In genomic region chr10:68636335-68636734, GRCh38 we compare ENCODE assay signal across 31 cellular contexts.
"Had no signal": no experiment of that assay in that cellular context is flagged by ENCODE, and none has a peak within 500 bp of the region (broad histone marks: within the 10 kb centered on the region; RNA-seq: fewer than 3 reads in every experiment).

No MANE protein-coding gene starts in this region.

- H3K36me3 ChIP-seq: ascending aorta, MG63, Peyer's patch had no signal

- H3K9me3 ChIP-seq: ascending aorta, MG63, Peyer's patch had no signal

- H3K9me3 Mint-ChIP-seq: activated CD4-positive, alpha-beta T cell treated with anti-CD3 and anti-CD28 coated beads, Interleukin-2, amount 10 ng/mL, durations not matched to agents 7 days and 5 days; activated naive CD4-positive, alpha-beta T cell treated with anti-CD3 and anti-CD28 coated beads, Interleukin-2, amount 50 U/mL, for 24 hours; activated naive CD8-positive, alpha-beta T cell treated with anti-CD3 and anti-CD28 coated beads, Interleukin-2, amount 10 ng/mL, durations not matched to agents 7 days and 5 days; activated T-cell treated with anti-CD3 and anti-CD28 coated beads, Interleukin-2, amount 50 U/mL, for 24 hours; activated T-helper 2 cell treated with anti-CD3 and anti-CD28 coated beads, Interferon-gamma antibody, Interleukin-2, Interleukin-4, amounts not matched to agents 10 μg/mL and 5 μg/mL and 100 μg/mL, durations not matched to agents 14 hours and 24 hours and 36 hours had no signal

- H3K27me3 ChIP-seq: ascending aorta, MG63, Peyer's patch had no signal

- H3K27me3 Mint-ChIP-seq: activated CD4-positive, alpha-beta T cell treated with anti-CD3 and anti-CD28 coated beads, Interleukin-2, amount 10 ng/mL, durations not matched to agents 7 days and 5 days; activated naive CD4-positive, alpha-beta T cell treated with anti-CD3 and anti-CD28 coated beads, Interleukin-2, amount 50 U/mL, for 24 hours; activated T-cell treated with anti-CD3 and anti-CD28 coated beads, Interleukin-2, amount 50 U/mL, for 24 hours had no signal

- H3K4me1 Mint-ChIP-seq: activated CD4-positive, alpha-beta T cell treated with anti-CD3 and anti-CD28 coated beads, Interleukin-2, amount 10 ng/mL, durations not matched to agents 7 days and 5 days had no signal

- H3K27ac Mint-ChIP-seq: activated CD4-positive, alpha-beta T cell treated with anti-CD3 and anti-CD28 coated beads, Interleukin-2, amount 10 ng/mL, durations not matched to agents 7 days and 5 days; activated CD8-positive, alpha-beta T cell treated with anti-CD3 and anti-CD28 coated beads, Interleukin-2, amount 10 ng/mL, durations not matched to agents 7 days and 5 days; activated naive CD4-positive, alpha-beta T cell treated with anti-CD3 and anti-CD28 coated beads, Interleukin-2, amount 50 U/mL, for 24 hours; activated naive CD8-positive, alpha-beta T cell treated with anti-CD3 and anti-CD28 coated beads, Interleukin-2, amount 10 ng/mL, durations not matched to agents 7 days and 5 days; activated T-cell treated with anti-CD3 and anti-CD28 coated beads, Interleukin-2, amount 50 U/mL, for 24 hours; activated T-helper 2 cell treated with anti-CD3 and anti-CD28 coated beads, Interferon-gamma antibody, Interleukin-2, Interleukin-4, amounts not matched to agents 10 μg/mL and 5 μg/mL and 100 μg/mL, durations not matched to agents 14 hours and 24 hours and 36 hours had no signal

- DNase-seq: activated CD4-positive, alpha-beta T cell treated with anti-CD3 and anti-CD28 coated beads, Interleukin-2, amount 10 ng/mL, durations not matched to agents 7 days and 5 days; activated CD4-positive, alpha-beta T cell treated with anti-CD3 and anti-CD28 coated beads, Interleukin-2, amount 50 U/mL, for 48 hours; activated CD8-positive, alpha-beta T cell treated with anti-CD3 and anti-CD28 coated beads, Interleukin-2, amount 10 ng/mL, durations not matched to agents 7 days and 5 days; activated gamma-delta T cell; activated naive CD4-positive, alpha-beta T cell treated with Interleukin-2 at 50 U/mL for 16 hours; activated naive CD8-positive, alpha-beta T cell treated with anti-CD3 and anti-CD28 coated beads, Interleukin-2, amount 10 ng/mL, durations not matched to agents 7 days and 5 days; activated T-cell treated with anti-CD3 and anti-CD28 coated beads, Interleukin-2, amount 50 U/mL, for 24 hours; amygdala; Kasumi-1; MG63; MV-4-11; NCI-H1092; NCI-H1436 treated with DMSO at 0.1 percent for 48 hours; NCI-H1694 treated with DMSO at 0.1 percent for 48 hours; NCI-H2029; NCI-H510A; NCI-H526; NCI-H748 treated with DMSO at 0.1 percent for 48 hours; NK-92 treated with Interleukin-12 subunit alpha and Interleukin-12 subunit beta, amount 100 ng/mL, for 24 hours; PC-3; Peyer's patch; RPMI8226; SIG-M5; SW 1271; T-helper 1 cell; T-helper 2 cell; T-helper 9 cell; WERI-Rb-1 had no signal

- H3K27ac ChIP-seq: ascending aorta, Peyer's patch, WERI-Rb-1 had no signal

- H3K4me3 ChIP-seq: ascending aorta, MG63, Peyer's patch had no signal

- H3K4me3 Mint-ChIP-seq: activated CD4-positive, alpha-beta T cell treated with anti-CD3 and anti-CD28 coated beads, Interleukin-2, amount 10 ng/mL, durations not matched to agents 7 days and 5 days; activated CD8-positive, alpha-beta T cell treated with anti-CD3 and anti-CD28 coated beads, Interleukin-2, amount 10 ng/mL, durations not matched to agents 7 days and 5 days; activated naive CD4-positive, alpha-beta T cell treated with anti-CD3 and anti-CD28 coated beads, Interleukin-2, amount 50 U/mL, for 24 hours; activated naive CD8-positive, alpha-beta T cell treated with anti-CD3 and anti-CD28 coated beads, Interleukin-2, amount 10 ng/mL, durations not matched to agents 7 days and 5 days; activated T-cell treated with anti-CD3 and anti-CD28 coated beads, Interleukin-2, amount 50 U/mL, for 24 hours had no signal

- ATAC-seq: activated CD8-positive, alpha-beta T cell treated with anti-CD3 and anti-CD28 coated beads, Interleukin-2, amount 10 ng/mL, durations not matched to agents 7 days and 5 days; PC-3 had no signal

- H3K4me1 ChIP-seq: ascending aorta, Peyer's patch had no signal
